19 cellular contexts compared by ENCODE assay signal in genomic region chr20:32134026-32134425, GRCh38. TPM values are rescaled to one million over a fixed set of nuclear protein-coding genes. Genes with fewer than 3 reads are reported as not detected.
DNase-seq lines count a peak whose midpoint lies in the region; ATAC-seq, FAIRE-seq and TF ChIP-seq lines count a peak whose summit lies in the region.
"Had no signal": no experiment of that assay in that cellular context is flagged by ENCODE, and none has a peak within 500 bp of the region (broad histone marks: within the 10 kb centered on the region; RNA-seq: fewer than 3 reads in every experiment).

No MANE protein-coding gene starts in this region.

- POLR2A ChIA-PET in HepG2 (lab: Yijun Ruan, JAX): no interaction called here

- peaks cover 37 to 64% of the 10 kb centered on the region in 2 experiments for H3K36me3 ChIP-seq in HepG2 (replicated peaks in 1 of 2; ENCODE audit: control insufficient read depth in 1 of 2, insufficient read depth in 2 of 2, low read length in 2 of 2)
- peaks cover 0 to 45% (median 8%) of the 10 kb centered on the region in 4 donors for H3K36me3 ChIP-seq in right lobe of liver
- peaks cover 0 to 44% (median 20%) of the 10 kb centered on the region in 4 donors for H3K36me3 ChIP-seq in sigmoid colon
- peaks cover 0 to 14% of the 10 kb centered on the region in 2 donors for H3K36me3 ChIP-seq in vagina

- 95% methylated on average over 5 of the region's 5 CpGs for WGBS in HepG2 (ENCODE audit: low lambda C conversion rate)
- 98% methylated on average over 4 of the region's 5 CpGs for WGBS in right lobe of liver (ENCODE audit: insufficient coverage, low coverage, low lambda C conversion rate, missing lambda C conversion rate)
- 93 to 96% methylated on average over 5 of the region's 5 CpGs for WGBS in sigmoid colon, 2 donors

- H2AFZ ChIP-seq in HepG2 (ENCODE audit: low read length): no peak overlapping the region

- no peak overlapping the region for H3K4me2 ChIP-seq in HepG2 (ENCODE audit: low read depth, low read length)
- H3K4me2 ChIP-seq: A549; BLaER1 treated with 17β-estradiol and CSF1 and Interleukin-3, amounts not matched to agents 10 nM and 100 nM had no signal

- in situ Hi-C loops in HepG2 (cut with HindIII; ENCODE audit: extremely low pct_ligation_motif_present, low pct_unique_long_range_greater_than_20kb): no loop called here

- TF ChIP-seq POLR2A in HepG2 (IDR thresholded peaks at IDR 0.05; ENCODE audit: insufficient read depth in 1 of 2, low read depth in 2 of 2, low read length in 2 of 2): no peak
- TF ChIP-seq POLR2A in right lobe of liver (IDR thresholded peaks at IDR 0.05): no peak
- TF ChIP-seq POLR2A in sigmoid colon (IDR thresholded peaks at IDR 0.05): no peak
- TF ChIP-seq POLR2A in vagina (IDR thresholded peaks at IDR 0.05): no peak

- H3K9ac ChIP-seq in HepG2 (ENCODE audit: insufficient read depth, low read depth, low read length): no peak overlapping the region
- H3K9ac ChIP-seq: BLaER1 treated with 17β-estradiol and CSF1 and Interleukin-3, amounts not matched to agents 10 nM and 100 nM had no signal

- BruUV-seq in HepG2 (replicated peaks; lab: Mats Ljungman, UMichigan): no TSS peak

- H3K79me2 ChIP-seq in HepG2 (ENCODE audit: insufficient read depth, low read length): peaks cover 38% of the 10 kb centered on the region

- CTCF ChIA-PET in HepG2 (lab: Yijun Ruan, JAX; ENCODE audit: low intra/inter-chr PET ratio, low total read pairs): no interaction called here

- no peak overlapping the region for H3K4me3 ChIP-seq in HepG2 (replicated peaks in 1 of 3; ENCODE audit: insufficient read depth in 1 of 3, low read depth in 2 of 3, low read length in 3 of 3)
- H3K4me3 ChIP-seq in right lobe of liver: no peak overlapping the region
- no peak overlapping the region for H3K4me3 ChIP-seq in sigmoid colon
- H3K4me3 ChIP-seq in vagina: no peak overlapping the region
- H3K4me3 ChIP-seq: A549; BLaER1 treated with 17β-estradiol and CSF1 and Interleukin-3, amounts not matched to agents 10 nM and 100 nM had no signal

- intact Hi-C loops in HepG2 (cut with micrococcal nuclease; ENCODE audit: unreplicated experiment) (no loop called here), right lobe of liver (cut with DNase I) (no loop called here), sigmoid colon (cut with DNase I) (no loop called here), vagina (cut with DNase I) (no loop called here)

- H4K20me1 ChIP-seq in HepG2 (ENCODE audit: insufficient read depth, low read length): 0 out of 2 replicates have a peak, but pooled peaks cover 11% of the 10 kb centered on the region

- H3K4me1 ChIP-seq in HepG2 (ENCODE audit: insufficient read depth, low read length): no peaks in the 10 kb centered on the region
- peaks cover 0 to 10% (median 4%) of the 10 kb centered on the region in 4 donors for H3K4me1 ChIP-seq in right lobe of liver
- peaks cover 0 to 4% (median 0%) of the 10 kb centered on the region in 4 donors for H3K4me1 ChIP-seq in sigmoid colon
- H3K4me1 ChIP-seq in vagina: peaks cover 6% of the 10 kb centered on the region
- H3K4me1 ChIP-seq: A549, Caco-2 had no signal

- no peak for ATAC-seq in HepG2
- ATAC-seq in right lobe of liver: no peak
- ATAC-seq in esophagus mucosa: peak; percentile 28
- ATAC-seq: A549; CD8-positive, alpha-beta T cell had no signal

- FAIRE-seq in HepG2 (lab: Jason Lieb, UNC): no peak
- FAIRE-seq: A549, D721Med, G401.6 had no signal

- H3K27ac ChIP-seq in HepG2 (ENCODE audit: extremely low read length, insufficient read depth, low read length) (no peak overlapping the region), right lobe of liver (no peak overlapping the region), sigmoid colon (no peak overlapping the region), vagina (no peak overlapping the region)
- H3K27ac ChIP-seq: 22Rv1; A549; BLaER1 treated with 17β-estradiol and CSF1 and Interleukin-3, amounts not matched to agents 10 nM and 100 nM; C4-2B had no signal

- TF ChIP-seq EP300 in HepG2 (IDR thresholded peaks at IDR 0.05; ENCODE audit: low read depth in 2 of 2, low read length in 2 of 2) (no peak), HepG2 (CRISPR knock-in tag; IDR thresholded peaks at IDR 0.05; ENCODE audit: borderline replicate concordance) (no peak), sigmoid colon (IDR thresholded peaks at IDR 0.05) (no peak)

- no peak for TF ChIP-seq RAD21 in HepG2 (CRISPR knock-in tag; IDR thresholded peaks at IDR 0.05)

- TF ChIP-seq CTCF in HepG2 (CRISPR knock-in tag; IDR thresholded peaks at IDR 0.05) (no peak), right lobe of liver (IDR thresholded peaks at IDR 0.05) (no peak), sigmoid colon (IDR thresholded peaks at IDR 0.05) (no peak), vagina (IDR thresholded peaks at IDR 0.05) (no peak)

- no peak for DNase-seq in HepG2 (ENCODE audit: low spot score)
- no peak for DNase-seq in right lobe of liver
- DNase-seq in sigmoid colon: peak; percentile 25
- DNase-seq in vagina (ENCODE audit: extremely low spot score in 2 of 2): no peak
- no peak for DNase-seq in ecto neural progenitor cell (ENCODE audit: low spot score)
- DNase-seq: AML-193; Calu3; CD4-positive, alpha-beta T cell; CD8-positive, alpha-beta T cell; DMS79 treated with DMSO at 0.1 percent for 48 hours; GF-D8 had no signal

- H3K27me3 ChIP-seq in HepG2 (ENCODE audit: control insufficient read depth in 1 of 2, insufficient read depth in 2 of 2, low read length in 2 of 2) (no peaks in the 10 kb centered on the region), right lobe of liver (no peaks in the 10 kb centered on the region), sigmoid colon (no peaks in the 10 kb centered on the region), vagina (no peaks in the 10 kb centered on the region)
- H3K27me3 ChIP-seq: BLaER1 treated with 17β-estradiol and CSF1 and Interleukin-3, amounts not matched to agents 10 nM and 100 nM had no signal

- H3K9me3 ChIP-seq in HepG2 (ENCODE audit: low read length) (no peaks in the 10 kb centered on the region), right lobe of liver (no peaks in the 10 kb centered on the region), sigmoid colon (no peaks in the 10 kb centered on the region), vagina (no peaks in the 10 kb centered on the region)
- H3K9me3 ChIP-seq: A549; BLaER1 treated with 17β-estradiol and CSF1 and Interleukin-3, amounts not matched to agents 10 nM and 100 nM; Caco-2 had no signal

TF ChIP-seq in HepG2, 621 proteins besides CTCF, POLR2A, EP300 and RAD21:
- TF ChIP-seq HINFP (CRISPR knock-in tag; IDR thresholded peaks at IDR 0.05; ENCODE audit: low read depth) (no peak), RBM22 (optimal IDR thresholded peaks at IDR 0.05; ENCODE audit: low read length) (peak; percentile 47)

RNA-seq across cellular contexts. Expression of gene TM9SF4, which starts 24.5 kb away (rescaled TPM):
- total RNA-seq in HepG2 (2016; rRNA removed; fragmentation: Illumina TruSeq; extraction: Trizol) (30.3 and 53.5 TPM in 2 replicates), right lobe of liver (10 to 100 TPM; 26.9 to 33.9 (median 30.5) TPM), esophagus mucosa (42.4 TPM), sigmoid colon (10 to 100 TPM; 15.3 to 24.0 (median 19.1) TPM), vagina (32.2 TPM)
- 8.9 and 10.2 TPM in 2 replicates for total RNA-seq in HepG2 (2016; cell fraction: cytosol; rRNA removed; fragmentation: Illumina TruSeq; extraction: Trizol; ENCODE audit: low read depth)
- 26.6 and 52.8 TPM in 2 replicates for total RNA-seq in HepG2 (2016; cell fraction: insoluble cytoplasmic fraction; rRNA removed; fragmentation: Illumina TruSeq; extraction: Trizol)
- 16.3 and 19.5 TPM in 2 replicates for total RNA-seq in HepG2 (2016; cell fraction: membrane; rRNA removed; fragmentation: Illumina TruSeq; extraction: Trizol)
- total RNA-seq in HepG2 (2016; cell fraction: nucleus; rRNA removed; fragmentation: Illumina TruSeq; extraction: Trizol): 67.0 and 79.9 TPM in 2 replicates
- polyA plus RNA-seq in HepG2 (2011; rRNA removed) (171 and 183 TPM in 2 replicates), sigmoid colon (10 to 100 TPM in 1 of 3 donors, 1 to 10 TPM in 2; 6.6 to 38.3 (median 9.0) TPM)
- 137 and 141 TPM in 2 replicates for polyA plus RNA-seq in HepG2 (2011; cell fraction: cytosol; rRNA removed)
- 138 and 162 TPM in 2 replicates for polyA plus RNA-seq in HepG2 (2011; cell fraction: nucleus; rRNA removed)
- polyA plus RNA-seq in HepG2 (2012): 93.4 and 96.8 TPM in 2 replicates
- polyA plus RNA-seq in HepG2 (2016; cell fraction: cytosol; fragmentation: Illumina TruSeq; extraction: Trizol; ENCODE audit: low read depth): 5.9 and 6.7 TPM in 2 replicates
- 27.2 and 35.4 TPM in 2 replicates for polyA plus RNA-seq in HepG2 (2016; cell fraction: insoluble cytoplasmic fraction; fragmentation: Illumina TruSeq; extraction: Trizol; ENCODE audit: low read depth)
- 15.5 and 17.0 TPM in 2 replicates for polyA plus RNA-seq in HepG2 (2016; cell fraction: membrane; fragmentation: Illumina TruSeq; extraction: Trizol; ENCODE audit: low read depth)
- 134 and 135 TPM in 2 replicates for polyA plus RNA-seq in HepG2 (2016; cell fraction: nucleus; fragmentation: Illumina TruSeq; extraction: Trizol; ENCODE audit: insufficient read depth, low read depth)
- polyA minus RNA-seq in HepG2 (2011; rRNA and poly(A)+ RNA removed; ENCODE audit: low replicate concordance): 107 and 349 TPM in 2 replicates
- polyA minus RNA-seq in HepG2 (2011; cell fraction: cytosol; rRNA and poly(A)+ RNA removed): 135 and 159 TPM in 2 replicates
- 88.2 and 109 TPM in 2 replicates for polyA minus RNA-seq in HepG2 (2011; cell fraction: nucleus; rRNA and poly(A)+ RNA removed)
